In genomic region chr15:65610871-65611718, GRCh38 we compare ENCODE assay signal across 8 cellular contexts.
DNase-seq lines count a peak whose midpoint lies in the region; ATAC-seq lines count a peak whose summit lies in the region.

Gene INTS14, minus strand, starts transcription at chr15:65611131. Its CDS starts 3,751 bp downstream, at chr15:65607380.

- DNase-seq in AG20443 (ENCODE audit: low spot score): peak; percentile 100
- DNase-seq in NCI-H345 treated with DMSO at 0.1 percent for 48 hours (lab: John Stamatoyannopoulos, UW; ENCODE audit: unreplicated experiment): peak; percentile 91
- peak; percentile 82 to 90 (median 84) for DNase-seq in activated CD4-positive, CD25-positive, alpha-beta regulatory T cell (lab: John Stamatoyannopoulos, UW)
- DNase-seq in central memory CD4-positive, alpha-beta T cell: peak; percentile 81
- DNase-seq in inferior parietal cortex (ENCODE audit: extremely low spot score): peak; percentile 95
- DNase-seq in stimulated activated CD4-positive, alpha-beta T cell treated with anti-CD3 and anti-CD28 coated beads, Interleukin-12 subunit alpha, Interleukin-12 subunit beta, amount 100 ng/mL, for 24 hours (ENCODE audit: low read depth in 2 of 2): peak; percentile 91 to 98

- ATAC-seq in GM19025 (IDR thresholded peaks at IDR 0.05; ENCODE audit: low read depth, unreplicated experiment): peak; percentile 97
- ATAC-seq in HG03342 (IDR thresholded peaks at IDR 0.05; ENCODE audit: unreplicated experiment): peak; percentile 95

Comparison
In these comparisons a context has a peak if more than half of its experiments do, and no peak if none do; other contexts are left out.
1. Peak in every context shown above with its lines: DNase-seq and ATAC-seq.